Comparison of ENCODE assay signal across 8 cellular contexts in genomic region chr5:178625679-178626483, GRCh38. TPM values are rescaled to one million over a fixed set of nuclear protein-coding genes. Genes with fewer than 3 reads are reported as not detected.
A peak's percentile ranks its signal among the peaks of the same experiment; 100 is the strongest.
DNase-seq lines count a peak whose midpoint lies in the region; ATAC-seq and TF ChIP-seq lines count a peak whose summit lies in the region.

No MANE protein-coding gene starts in this region.

- POLR2A ChIA-PET in activated CD8-positive, alpha-beta T cell treated with anti-CD3 and anti-CD28 coated beads, Interleukin-2, amount 10 ng/mL, durations not matched to agents 7 days and 5 days (lab: Charles Lee), result interaction anchor here (0.5 to 1.2 kb wide), 5 partner anchors 16 to 1251 kb away, joined by 3 to 4 read pairs (median 4); partner anchors contain the start of gene HNRNPAB

- H4K20me1 ChIP-seq in DOHH2 (ENCODE audit: control insufficient read depth, insufficient read depth, low read depth, low read length), result peaks cover 4% of the 10 kb centered on the region; the same call in 1 of the 2 replicates

- intact Hi-C loops in heart right ventricle (cut with DNase I) (loop anchor here in 3 of 10 donors (2.0 to 10.0 kb wide), 3 partner anchors 105 to 109 kb away; partner anchors contain the start of gene ZNF354A (in 3 of the 3)), sigmoid colon (cut with DNase I) (loop anchor here (2.0 to 10.0 kb wide), 7 partner anchors 105 to 1979 kb away; partner anchors contain the start of genes CNOT6, PHYKPL, RUFY1 and TSPAN17)

- peak overlapping the region; percentile 98 for H3K4me2 ChIP-seq in DOHH2 (ENCODE audit: low read length)

- WGBS in heart right ventricle, 2 donors, result 0 to 1% methylated on average over 23 of the region's 23 CpGs
- WGBS in sigmoid colon, 2 donors, result 0% methylated on average over 23 of the region's 23 CpGs

- H3K4me3 Mint-ChIP-seq in activated CD8-positive, alpha-beta T cell treated with anti-CD3 and anti-CD28 coated beads, Interleukin-2, amount 10 ng/mL, durations not matched to agents 7 days and 5 days, result peak overlapping the region; percentile 92

- TF ChIP-seq CTCF in DOHH2 (IDR thresholded peaks at IDR 0.05; ENCODE audit: low read depth, low read length, poor library complexity, severe bottlenecking) (no peak), heart right ventricle (IDR thresholded peaks at IDR 0.05) (no peak), sigmoid colon (IDR thresholded peaks at IDR 0.05) (no peak)

- peaks cover 2% of the 10 kb centered on the region; the same call in 1 of the 2 replicates for H3K9me3 ChIP-seq in DOHH2 (ENCODE audit: control insufficient read depth, insufficient read depth, low read length)
- H3K9me3 ChIP-seq in heart right ventricle, result no peaks in the 10 kb centered on the region
- H3K9me3 ChIP-seq in sigmoid colon, result no peaks in the 10 kb centered on the region

- no peak for DNase-seq in activated CD8-positive, alpha-beta T cell treated with anti-CD3 and anti-CD28 coated beads, Interleukin-2, amount 10 ng/mL, durations not matched to agents 7 days and 5 days
- DNase-seq in heart right ventricle (no peak), sigmoid colon (no peak), Ammon's horn (ENCODE audit: low spot score) (no peak)
- DNase-seq in stimulated activated CD4-positive, alpha-beta T cell treated with anti-CD3 and anti-CD28 coated beads, Interleukin-12 subunit alpha, Interleukin-12 subunit beta, amount 100 ng/mL, for 4 hours, result no peak

- CTCF ChIA-PET in activated CD8-positive, alpha-beta T cell treated with anti-CD3 and anti-CD28 coated beads, Interleukin-2, amount 10 ng/mL, durations not matched to agents 7 days and 5 days (lab: Charles Lee), result interaction anchor here (0.7 to 1.4 kb wide), 4 partner anchors 20 to 391 kb away, joined by 3 to 4 read pairs (median 3); partner anchors contain the start of gene ZNF354B

- peaks cover 33% of the 10 kb centered on the region for H3K4me1 ChIP-seq in DOHH2 (ENCODE audit: control insufficient read depth, low read length)
- H3K4me1 ChIP-seq in heart right ventricle, result peaks cover 9 to 48% (median 39%) of the 10 kb centered on the region in 9 donors
- peaks cover 0 to 39% (median 32%) of the 10 kb centered on the region in 4 donors for H3K4me1 ChIP-seq in sigmoid colon

- peaks cover 5% of the 10 kb centered on the region; the same call in 1 of the 2 replicates for H3F3A ChIP-seq in DOHH2 (ENCODE audit: control insufficient read depth, insufficient read depth)

- H3K4me3 ChIP-seq in DOHH2 (ENCODE audit: low read length) (peak overlapping the region; percentile 85), heart right ventricle (peak overlapping the region; percentile 75 to 98 (median 92)), sigmoid colon (peak overlapping the region; percentile 62 to 95 (median 88))

- H3K79me2 ChIP-seq in DOHH2 (ENCODE audit: control insufficient read depth, low read length), result peaks cover 55% of the 10 kb centered on the region

- H3K27ac ChIP-seq in DOHH2 (ENCODE audit: low read depth, low read length) (peak overlapping the region; percentile 51), heart right ventricle (peak overlapping the region; percentile 94 to 99 (median 95)), sigmoid colon (peak overlapping the region; percentile 91 to 99 (median 98))

- no peak for TF ChIP-seq POLR2A in sigmoid colon (IDR thresholded peaks at IDR 0.05)

- H3K9me3 Mint-ChIP-seq in activated CD8-positive, alpha-beta T cell treated with anti-CD3 and anti-CD28 coated beads, Interleukin-2, amount 10 ng/mL, durations not matched to agents 7 days and 5 days (ENCODE audit: insufficient read depth), result no peaks in the 10 kb centered on the region

- peak; percentile 8 for ATAC-seq in GM21360 (IDR thresholded peaks at IDR 0.05; ENCODE audit: unreplicated experiment)
- ATAC-seq in HG03571 (IDR thresholded peaks at IDR 0.05; ENCODE audit: unreplicated experiment), result peak; percentile 9
- peak; percentile 28 for ATAC-seq in activated CD8-positive, alpha-beta T cell treated with anti-CD3 and anti-CD28 coated beads, Interleukin-2, amount 10 ng/mL, durations not matched to agents 7 days and 5 days
- ATAC-seq in heart right ventricle, result peak; percentile 3 to 56 (median 28)

- no peak for TF ChIP-seq EP300 in sigmoid colon (IDR thresholded peaks at IDR 0.05)

- H3K36me3 ChIP-seq in DOHH2 (ENCODE audit: control insufficient read depth, low read length) (peaks cover 48% of the 10 kb centered on the region), heart right ventricle (peaks cover 0 to 26% (median 14%) of the 10 kb centered on the region in 9 donors), sigmoid colon (peaks cover 0 to 24% (median 10%) of the 10 kb centered on the region in 4 donors)

- H3K9me2 ChIP-seq in DOHH2 (replicated peaks; ENCODE audit: control insufficient read depth, low read length), result no peaks in the 10 kb centered on the region

- peaks cover 29% of the 10 kb centered on the region for H3K4me1 Mint-ChIP-seq in activated CD8-positive, alpha-beta T cell treated with anti-CD3 and anti-CD28 coated beads, Interleukin-2, amount 10 ng/mL, durations not matched to agents 7 days and 5 days (ENCODE audit: low read depth)

- H3K36me3 Mint-ChIP-seq in activated CD8-positive, alpha-beta T cell treated with anti-CD3 and anti-CD28 coated beads, Interleukin-2, amount 10 ng/mL, durations not matched to agents 7 days and 5 days (ENCODE audit: low read depth), result peaks cover 26% of the 10 kb centered on the region

- H3K27me3 Mint-ChIP-seq in activated CD8-positive, alpha-beta T cell treated with anti-CD3 and anti-CD28 coated beads, Interleukin-2, amount 10 ng/mL, durations not matched to agents 7 days and 5 days (ENCODE audit: low read depth), result peaks cover 3% of the 10 kb centered on the region

- H3K27me3 ChIP-seq in DOHH2 (ENCODE audit: control insufficient read depth, low read length) (no peaks in the 10 kb centered on the region), heart right ventricle (no peaks in the 10 kb centered on the region), sigmoid colon (no peaks in the 10 kb centered on the region)

- peak overlapping the region; percentile 99 for H3K27ac Mint-ChIP-seq in activated CD8-positive, alpha-beta T cell treated with anti-CD3 and anti-CD28 coated beads, Interleukin-2, amount 10 ng/mL, durations not matched to agents 7 days and 5 days

RNA-seq across cellular contexts. Expression of gene CLK4, which starts 1.0 kb away (rescaled TPM):
- total RNA-seq in activated CD8-positive, alpha-beta T cell treated with anti-CD3 and anti-CD28 coated beads, Interleukin-2, amount 10 ng/mL, durations not matched to agents 7 days and 5 days, result 10 to 100 TPM; 25.5 to 26.4 TPM
- total RNA-seq in heart right ventricle (10 to 100 TPM; 12.3 to 25.7 (median 15.5) TPM), sigmoid colon (10 to 100 TPM; 31.8 to 51.8 (median 40.3) TPM)
- polyA plus RNA-seq in heart right ventricle (10 to 100 TPM in 1 of 2 donors, 1 to 10 TPM in 1; 6.0 to 67.0 TPM), sigmoid colon (10 to 100 TPM in 1 of 3 donors, 1 to 10 TPM in 2; 5.3 to 11.6 (median 7.8) TPM)

RNA-seq across cellular contexts. Expression of gene COL23A1, which starts 35.7 kb away (rescaled TPM):
- total RNA-seq in activated CD8-positive, alpha-beta T cell treated with anti-CD3 and anti-CD28 coated beads, Interleukin-2, amount 10 ng/mL, durations not matched to agents 7 days and 5 days, result under 1 TPM; 0.63 to 0.68 TPM
- 10 to 100 TPM in 9 of 10 donors, 1 to 10 TPM in 1; 9.8 to 29.0 (median 18.8) TPM for total RNA-seq in heart right ventricle
- polyA plus RNA-seq in heart right ventricle, result 1 to 10 TPM; 8.9 to 9.6 TPM
- total RNA-seq in sigmoid colon, result 1 to 10 TPM in 1 of 4 donors, under 1 TPM in 3; 0.28 to 1.2 (median 0.52) TPM
- under 1 TPM in 2 of 3 donors, not detected in 1; 0.46 to 0.96 TPM for polyA plus RNA-seq in sigmoid colon

Comparison
In these comparisons a context has a peak if more than half of its experiments do, and no peak if none do; other contexts are left out.
1. RNA of gene COL23A1, which starts 35.7 kb away (total RNA-seq): 9.8 to 29.0 TPM in heart right ventricle; 0.63 to 0.68 TPM in activated CD8-positive, alpha-beta T cell treated with anti-CD3 and anti-CD28 coated beads, Interleukin-2, amount 10 ng/mL, durations not matched to agents 7 days and 5 days and 0.28 to 1.2 TPM in sigmoid colon; every median in the first group is over 4 times any median in the second.
2. Peak in every context shown above with its lines, with median percentiles within 50 percentile points of each other: H3K27ac ChIP-seq, H3K4me3 ChIP-seq and ATAC-seq.